Comparison of ENCODE assay signal across 9 cellular contexts in genomic region chr7:21939136-21939857, GRCh38. TPM values are rescaled to one million over a fixed set of nuclear protein-coding genes. Genes with fewer than 3 reads are reported as not detected.
DNase-seq lines count a peak whose midpoint lies in the region; ATAC-seq, FAIRE-seq and TF ChIP-seq lines count a peak whose summit lies in the region.
"Had no signal": no experiment of that assay in that cellular context is flagged by ENCODE, and none has a peak within 500 bp of the region (broad histone marks: within the 10 kb centered on the region; RNA-seq: fewer than 3 reads in every experiment).

No MANE protein-coding gene starts in this region.

- no peak overlapping the region for H3K27ac ChIP-seq in testis
- H3K27ac ChIP-seq: VCaP had no signal

- peaks cover 85% of the 10 kb centered on the region for H3K4me1 Mint-ChIP-seq in stimulated activated naive CD8-positive, alpha-beta T cell treated with anti-CD3 and anti-CD28 coated beads, Interleukin-15, amount 100 ng/mL, for 72 hours

- H3K4me3 Mint-ChIP-seq in stimulated activated naive CD8-positive, alpha-beta T cell treated with anti-CD3 and anti-CD28 coated beads, Interleukin-15, amount 100 ng/mL, for 72 hours: peak overlapping the region; percentile 61 to 79

- H3K36me3 ChIP-seq in testis (ENCODE audit: low read depth, missing control alignments): no peaks in the 10 kb centered on the region

- DNase-seq in NCI-H2171 treated with DMSO at 0.1 percent for 48 hours (lab: John Stamatoyannopoulos, UW) (peak; percentile 50), NCI-H2171 (lab: John Stamatoyannopoulos, UW) (no peak), NCI-H446 (lab: John Stamatoyannopoulos, UW) (peak; percentile 26 to 38), testis (no peak), HTR-8/SVneo (ENCODE audit: insufficient read length, low spot score) (no peak)
- DNase-seq in stimulated activated naive CD8-positive, alpha-beta T cell treated with anti-CD3 and anti-CD28 coated beads, Interleukin-15, amount 100 ng/mL, for 72 hours: peak; percentile 74 to 83

- TF ChIP-seq POLR2A in testis (IDR thresholded peaks at IDR 0.05): no peak

- H3K4me1 ChIP-seq in testis: no peaks in the 10 kb centered on the region

- no peaks in the 10 kb centered on the region for H3K27me3 ChIP-seq in testis

- no peaks in the 10 kb centered on the region for H3K27me3 Mint-ChIP-seq in stimulated activated naive CD8-positive, alpha-beta T cell treated with anti-CD3 and anti-CD28 coated beads, Interleukin-15, amount 100 ng/mL, for 72 hours

- intact Hi-C loops in testis (cut with DNase I; ENCODE audit: low total_unique reads): no loop called here

- peaks cover 7 to 9% of the 10 kb centered on the region in 2 donors for H3K9me3 Mint-ChIP-seq in stimulated activated naive CD8-positive, alpha-beta T cell treated with anti-CD3 and anti-CD28 coated beads, Interleukin-15, amount 100 ng/mL, for 72 hours

- 66 to 68% methylated on average over 4 of the region's 4 CpGs for WGBS in testis, 2 donors

- no peak for FAIRE-seq in HTR-8/SVneo (lab: Jason Lieb, UNC)

- TF ChIP-seq CTCF in testis (IDR thresholded peaks at IDR 0.05): no peak

- H3K9me3 ChIP-seq in testis: no peaks in the 10 kb centered on the region

- ATAC-seq in HG02763 (IDR thresholded peaks at IDR 0.05; ENCODE audit: unreplicated experiment) (peak; percentile 60), esophagus mucosa (peak; percentile 60)
- peak; percentile 90 for ATAC-seq in stimulated activated naive CD8-positive, alpha-beta T cell treated with anti-CD3 and anti-CD28 coated beads, Interleukin-15, amount 100 ng/mL, for 72 hours

- H3K27ac Mint-ChIP-seq in stimulated activated naive CD8-positive, alpha-beta T cell treated with anti-CD3 and anti-CD28 coated beads, Interleukin-15, amount 100 ng/mL, for 72 hours: peak overlapping the region; percentile 94 to 98

- no peak overlapping the region for H3K4me3 ChIP-seq in testis

RNA-seq across cellular contexts. Expression of gene CDCA7L, which starts 6.4 kb away (rescaled TPM):
- total RNA-seq in esophagus mucosa: 10.7 TPM
- total RNA-seq in testis: 10 to 100 TPM; 46.1 to 47.1 TPM
- polyA plus RNA-seq in testis (ENCODE audit: insufficient read depth, low read depth, low replicate concordance): 39.9 TPM

Comparison
In these comparisons a context has a peak if more than half of its experiments do, and no peak if none do; other contexts are left out.
1. DNase-seq: peak in NCI-H2171 treated with DMSO at 0.1 percent for 48 hours (single experiment), NCI-H446 (2 of 2) and stimulated activated naive CD8-positive, alpha-beta T cell treated with anti-CD3 and anti-CD28 coated beads, Interleukin-15, amount 100 ng/mL, for 72 hours (2 of 2); none in NCI-H2171 (single experiment), testis (single experiment) and HTR-8/SVneo (single experiment).
2. Peak in every context shown above with its lines, with median percentiles within 50 percentile points of each other: ATAC-seq.